21 cellular contexts compared by ENCODE assay signal in genomic region chr19:37983916-37984315, GRCh38.
DNase-seq lines count a peak whose midpoint lies in the region.
"Had no signal": no experiment of that assay in that cellular context is flagged by ENCODE, and none has a peak within 500 bp of the region (broad histone marks: within the 10 kb centered on the region; RNA-seq: fewer than 3 reads in every experiment).

No MANE protein-coding gene starts in this region.

- intact Hi-C loops in head of caudate nucleus (cut with DNase I): no loop called here

- DNase-seq in COLO829 (ENCODE audit: low spot score) (peak; percentile 39), SW480 (ENCODE audit: low spot score) (peak; percentile 44), head of caudate nucleus (peak in 39 of 42 donors; percentile 24 to 82 (median 57)), putamen (ENCODE audit: low spot score) (peak; percentile 56), NCI-H2107 treated with DMSO at 0.1 percent for 48 hours (lab: John Stamatoyannopoulos, UW; ENCODE audit: unreplicated experiment) (no peak), D341Med (ENCODE audit: low spot score) (no peak)
- DNase-seq in activated CD4-positive, alpha-beta T cell treated with anti-CD3 and anti-CD28 coated beads for 4 hours: no peak
- no peak for DNase-seq in activated CD4-positive, alpha-beta T cell treated with anti-CD3 and anti-CD28 coated beads for 1 hour
- DNase-seq: activated CD8-positive, alpha-beta T cell treated with anti-CD3 and anti-CD28 coated beads, Interleukin-2, amount 10 ng/mL, durations not matched to agents 7 days and 5 days; activated naive CD4-positive, alpha-beta T cell treated with anti-CD3 and anti-CD28 coated beads for 36 hours; activated T-cell treated with anti-CD3 and anti-CD28 coated beads, Interleukin-2, amount 50 U/mL, for 24 hours; DMS 273 treated with DMSO at 0.1 percent for 48 hours; effector CD4-positive, alpha-beta T cell; gastrocnemius medialis; kidney glomerular epithelial cell; MV-4-11; NCI-H1694; NCI-H774; retina; stimulated activated CD4-positive, alpha-beta T cell treated with anti-CD3 and anti-CD28 coated beads, Interleukin-4, amount 100 ng/mL, for 4 hours; uterus had no signal

Comparison
In these comparisons a context has a peak if more than half of its experiments do, and no peak if none do; other contexts are left out.
1. DNase-seq: peak in COLO829 (single experiment), SW480 (single experiment), head of caudate nucleus (39 of 42) and putamen (single experiment); none in activated CD4-positive, alpha-beta T cell treated with anti-CD3 and anti-CD28 coated beads for 4 hours (0 of 2), NCI-H2107 treated with DMSO at 0.1 percent for 48 hours (single experiment), activated CD4-positive, alpha-beta T cell treated with anti-CD3 and anti-CD28 coated beads for 1 hour (single experiment) and D341Med (single experiment).